In genomic region chr17:40158438-40158837, GRCh38 we compare ENCODE assay signal across 12 cellular contexts. TPM values are rescaled to one million over a fixed set of nuclear protein-coding genes. Genes with fewer than 3 reads are reported as not detected.
DNase-seq lines count a peak whose midpoint lies in the region; ATAC-seq and TF ChIP-seq lines count a peak whose summit lies in the region.
"Had no signal": no experiment of that assay in that cellular context is flagged by ENCODE, and none has a peak within 500 bp of the region (broad histone marks: within the 10 kb centered on the region; RNA-seq: fewer than 3 reads in every experiment).

No MANE protein-coding gene starts in this region.

- H3K9me3 ChIP-seq in CD4-positive, alpha-beta T cell (ENCODE audit: control insufficient read depth, low read length): no peaks in the 10 kb centered on the region
- H3K9me3 ChIP-seq in IMR-90 (ENCODE audit: control insufficient read depth, insufficient read depth, low read length): no peaks in the 10 kb centered on the region
- H3K9me3 ChIP-seq: SJSA1, thyroid gland had no signal

- H4K91ac ChIP-seq in IMR-90 (ENCODE audit: insufficient read depth, low read depth, low read length): no peak overlapping the region

- H3K4me3 ChIP-seq in IMR-90 (ENCODE audit: insufficient read depth, low read depth, low read length): no peak overlapping the region
- no peak overlapping the region for H3K4me3 ChIP-seq in foreskin fibroblast (ENCODE audit: low read depth in 1 of 2, low read length in 2 of 2)
- H3K4me3 ChIP-seq: SJSA1, thyroid gland had no signal

- no peaks in the 10 kb centered on the region for H3K27me3 ChIP-seq in CD4-positive, alpha-beta T cell (ENCODE audit: control insufficient read depth, insufficient read depth, low read length)
- no peaks in the 10 kb centered on the region for H3K27me3 ChIP-seq in IMR-90 (ENCODE audit: control insufficient read depth, insufficient read depth, low read length)
- H3K27me3 ChIP-seq: SJSA1, thyroid gland had no signal

- H3K9ac ChIP-seq in IMR-90 (ENCODE audit: low read depth, low read length): no peak overlapping the region

- H3K36me3 Mint-ChIP-seq in CD4-positive, alpha-beta T cell (ENCODE audit: low read depth): peaks cover 58% of the 10 kb centered on the region
- peaks cover 17% of the 10 kb centered on the region for H3K36me3 Mint-ChIP-seq in activated naive CD8-positive, alpha-beta T cell treated with anti-CD3 and anti-CD28 coated beads, Interleukin-2, amount 10 ng/mL, durations not matched to agents 7 days and 5 days
- peaks cover 0 to 64% (median 4%) of the 10 kb centered on the region in 3 donors for H3K36me3 Mint-ChIP-seq in naive thymus-derived CD8-positive, alpha-beta T cell

- intact Hi-C loops in CD4-positive, alpha-beta T cell (cut with DNase I, micrococcal nuclease): no loop called here
- intact Hi-C loops in IMR-90 (cut with micrococcal nuclease): no loop called here

- H3K9me1 ChIP-seq in IMR-90 (ENCODE audit: insufficient read depth, low read length): peaks cover 10% of the 10 kb centered on the region

- H3K4me1 Mint-ChIP-seq in CD4-positive, alpha-beta T cell (ENCODE audit: low read depth): peaks cover 27% of the 10 kb centered on the region
- H3K4me1 Mint-ChIP-seq in activated naive CD8-positive, alpha-beta T cell treated with anti-CD3 and anti-CD28 coated beads, Interleukin-2, amount 10 ng/mL, durations not matched to agents 7 days and 5 days: peaks cover 5% of the 10 kb centered on the region
- peaks cover 9 to 34% (median 26%) of the 10 kb centered on the region in 4 donors for H3K4me1 Mint-ChIP-seq in naive thymus-derived CD8-positive, alpha-beta T cell

- no peaks in the 10 kb centered on the region for H3K9me3 Mint-ChIP-seq in CD4-positive, alpha-beta T cell
- H3K9me3 Mint-ChIP-seq in activated naive CD8-positive, alpha-beta T cell treated with anti-CD3 and anti-CD28 coated beads, Interleukin-2, amount 10 ng/mL, durations not matched to agents 7 days and 5 days: no peaks in the 10 kb centered on the region
- H3K9me3 Mint-ChIP-seq in naive thymus-derived CD8-positive, alpha-beta T cell: no peaks in the 10 kb centered on the region

- H3K4ac ChIP-seq in IMR-90 (ENCODE audit: low read depth, low read length): no peak overlapping the region

- no peak overlapping the region for H2BK5ac ChIP-seq in IMR-90 (ENCODE audit: low read depth, low read length, poor library complexity, severe bottlenecking)

- H2AK5ac ChIP-seq in IMR-90 (ENCODE audit: low read depth, low read length): no peak overlapping the region

- no peak overlapping the region for H2AK9ac ChIP-seq in IMR-90 (replicated peaks; ENCODE audit: low read depth, low read length, poor library complexity)

- CTCF ChIA-PET in CD4-positive, alpha-beta T cell (lab: Charles Lee): interaction anchor here (1.6 to 2.2 kb wide), 2 partner anchors 10 to 46 kb away, joined by 4 to 5 read pairs; no protein-coding TSS in a partner anchor
- CTCF ChIA-PET in IMR-90 (lab: Yijun Ruan, JAX): interaction anchor here (1.1 kb wide), 1 partner anchor 10 kb away, joined by 4 read pairs; no protein-coding TSS in a partner anchor

- TF ChIP-seq RAD21 in IMR-90 (IDR thresholded peaks at IDR 0.05; ENCODE audit: low read length): no peak

- no peak for TF ChIP-seq POLR2A in IMR-90 (IDR thresholded peaks at IDR 0.05; ENCODE audit: low read depth, low read length)

- POLR2A ChIA-PET in CD4-positive, alpha-beta T cell (lab: Charles Lee): interaction anchor here (1.4 kb wide), 1 partner anchor 35 kb away, joined by 3 read pairs; no protein-coding TSS in a partner anchor
- POLR2A ChIA-PET in IMR-90 (lab: Charles Lee; ENCODE audit: unreplicated experiment): no interaction called here
- POLR2A ChIA-PET in activated naive CD8-positive, alpha-beta T cell treated with anti-CD3 and anti-CD28 coated beads, Interleukin-2, amount 10 ng/mL, durations not matched to agents 7 days and 5 days (lab: Charles Lee): interaction anchor here (0.6 to 0.8 kb wide), 2 partner anchors 17 to 41 kb away, joined by 3 read pairs; no protein-coding TSS in a partner anchor
- POLR2A ChIA-PET in naive thymus-derived CD8-positive, alpha-beta T cell (lab: Charles Lee): interaction anchor here (0.6 to 1.6 kb wide), 5 partner anchors 9 to 131 kb away, joined by 3 to 7 read pairs (median 3); partner anchors contain the start of genes CASC3 and MSL1

- H2BK15ac ChIP-seq in IMR-90 (ENCODE audit: low read depth, low read length): no peak overlapping the region

- DNase-seq in CD4-positive, alpha-beta T cell: no peak
- no peak for DNase-seq in IMR-90
- DNase-seq in activated naive CD8-positive, alpha-beta T cell treated with anti-CD3 and anti-CD28 coated beads, Interleukin-2, amount 10 ng/mL, durations not matched to agents 7 days and 5 days: no peak
- DNase-seq in naive thymus-derived CD8-positive, alpha-beta T cell: no peak
- no peak for DNase-seq in NCI-H82 (lab: John Stamatoyannopoulos, UW)
- DNase-seq in foreskin fibroblast: no peak
- DNase-seq in NCI-H748 treated with DMSO at 0.1 percent for 48 hours (lab: John Stamatoyannopoulos, UW): no peak
- DNase-seq: kidney glomerular epithelial cell, NCI-H2171, thyroid gland had no signal

- BruUV-seq in IMR-90 (replicated peaks; lab: Mats Ljungman, UMichigan): no TSS peak

- H4K5ac ChIP-seq in IMR-90 (ENCODE audit: low read depth, low read length): no peak overlapping the region

- no CpG with 5 or more reads among the region's 2 CpGs for WGBS in IMR-90 (ENCODE audit: extremely low coverage in 2 of 2, insufficient read length in 1 of 2), 2 experiments

- no peak overlapping the region for H3K14ac ChIP-seq in IMR-90 (replicated peaks; ENCODE audit: low read depth, low read length)

- peaks cover 45 to 71% of the 10 kb centered on the region in 2 experiments for H3K79me1 ChIP-seq in IMR-90 (ENCODE audit: low read depth in 1 of 2, low read length in 2 of 2)

- H3K27ac ChIP-seq in CD4-positive, alpha-beta T cell (ENCODE audit: low read depth, low read length): no peak overlapping the region
- H3K27ac ChIP-seq in IMR-90 (ENCODE audit: insufficient read depth, low read length): no peak overlapping the region
- H3K27ac ChIP-seq: SJSA1 had no signal

- H3K18ac ChIP-seq in IMR-90 (ENCODE audit: low read depth, low read length): no peak overlapping the region

- H3K4me1 ChIP-seq in IMR-90 (ENCODE audit: control insufficient read depth, insufficient read depth, low read length): no peaks in the 10 kb centered on the region; the same call in 1 of the 2 replicates
- H3K4me1 ChIP-seq: SJSA1 had no signal

- dilution Hi-C loops in IMR-90 (cut with HindIII; ENCODE audit: low sequenced_read_pairs, unreplicated experiment): no loop called here

- no peaks in the 10 kb centered on the region for H3K27me3 Mint-ChIP-seq in CD4-positive, alpha-beta T cell
- no peaks in the 10 kb centered on the region for H3K27me3 Mint-ChIP-seq in activated naive CD8-positive, alpha-beta T cell treated with anti-CD3 and anti-CD28 coated beads, Interleukin-2, amount 10 ng/mL, durations not matched to agents 7 days and 5 days
- H3K27me3 Mint-ChIP-seq in naive thymus-derived CD8-positive, alpha-beta T cell: no peaks in the 10 kb centered on the region

- H3K23ac ChIP-seq in IMR-90 (ENCODE audit: low read depth, low read length): peak overlapping the region; percentile 75

- H2BK120ac ChIP-seq in IMR-90 (ENCODE audit: low read depth, low read length): no peak overlapping the region

- H3K56ac ChIP-seq in IMR-90 (ENCODE audit: extremely low read depth, insufficient read depth, low read length): no peak overlapping the region

- peaks cover 19% of the 10 kb centered on the region for H4K20me1 ChIP-seq in IMR-90 (ENCODE audit: insufficient read depth, low read length)

- H4K8ac ChIP-seq in IMR-90 (ENCODE audit: low read depth in 2 of 2, low read length in 2 of 2): no peak overlapping the region

- peaks cover 36% of the 10 kb centered on the region for H3K36me3 ChIP-seq in IMR-90 (ENCODE audit: control insufficient read depth, insufficient read depth, low read length)

- H2BK20ac ChIP-seq in IMR-90 (ENCODE audit: low read depth, low read length): no peak overlapping the region

- in situ Hi-C loops in IMR-90 (cut with MboI; ENCODE audit: low sequenced_read_pairs): no loop called here

- H3K4me3 Mint-ChIP-seq in CD4-positive, alpha-beta T cell: no peak overlapping the region
- H3K4me3 Mint-ChIP-seq in activated naive CD8-positive, alpha-beta T cell treated with anti-CD3 and anti-CD28 coated beads, Interleukin-2, amount 10 ng/mL, durations not matched to agents 7 days and 5 days: no peak overlapping the region
- no peak overlapping the region for H3K4me3 Mint-ChIP-seq in naive thymus-derived CD8-positive, alpha-beta T cell

- peak overlapping the region; percentile 25 for H3K27ac Mint-ChIP-seq in CD4-positive, alpha-beta T cell
- H3K27ac Mint-ChIP-seq in activated naive CD8-positive, alpha-beta T cell treated with anti-CD3 and anti-CD28 coated beads, Interleukin-2, amount 10 ng/mL, durations not matched to agents 7 days and 5 days: peak overlapping the region; percentile 27
- peak overlapping the region in 8 of 10 donors; percentile 9 to 91 (median 75) for H3K27ac Mint-ChIP-seq in naive thymus-derived CD8-positive, alpha-beta T cell

- no peak overlapping the region for H3K4me2 ChIP-seq in IMR-90 (ENCODE audit: low read depth, low read length)

- no peak for TF ChIP-seq CTCF in CD4-positive, alpha-beta T cell (IDR thresholded peaks at IDR 0.05)
- TF ChIP-seq CTCF in IMR-90 (conservative IDR thresholded peaks at IDR 0.05; ENCODE audit: low read depth, low read length) (no peak), foreskin fibroblast (IDR thresholded peaks at IDR 0.05; ENCODE audit: low read depth, low read length) (no peak)

- ATAC-seq in CD4-positive, alpha-beta T cell (ENCODE audit: poor library complexity): no peak
- ATAC-seq in IMR-90 (ENCODE audit: low read depth) (no peak), HG02759 (IDR thresholded peaks at IDR 0.05; ENCODE audit: unreplicated experiment) (no peak)
- no peak for ATAC-seq in activated naive CD8-positive, alpha-beta T cell treated with anti-CD3 and anti-CD28 coated beads, Interleukin-2, amount 10 ng/mL, durations not matched to agents 7 days and 5 days (ENCODE audit: low read depth)
- no peak for ATAC-seq in naive thymus-derived CD8-positive, alpha-beta T cell

- no peak overlapping the region for H2AFZ ChIP-seq in IMR-90 (replicated peaks; ENCODE audit: low read length, poor library complexity)

RNA-seq across cellular contexts. Expression of gene CASC3, which starts 18.1 kb away (rescaled TPM):
- total RNA-seq in CD4-positive, alpha-beta T cell: 100 to 1,000 TPM; 195 to 207 TPM
- 24.4 and 25.1 TPM in 2 replicates for total RNA-seq in IMR-90 (2012; rRNA removed)
- polyA plus RNA-seq in IMR-90 (2012; rRNA removed): 36.2 and 38.9 TPM in 2 replicates
- polyA plus RNA-seq in IMR-90 (2012; cell fraction: cytosol; rRNA removed): 15.9 and 19.2 TPM in 2 replicates
- polyA plus RNA-seq in IMR-90 (2012; cell fraction: nucleus; rRNA removed; ENCODE audit: low replicate concordance): 83.7 and 153 TPM in 2 replicates
- total RNA-seq in activated naive CD8-positive, alpha-beta T cell treated with anti-CD3 and anti-CD28 coated beads, Interleukin-2, amount 10 ng/mL, durations not matched to agents 7 days and 5 days: 100 to 1,000 TPM; 100 to 101 TPM
- 100 to 1,000 TPM; 153 to 162 TPM for total RNA-seq in naive thymus-derived CD8-positive, alpha-beta T cell
- polyA plus RNA-seq in naive thymus-derived CD8-positive, alpha-beta T cell: 10 to 100 TPM; 33.5 to 46.9 (median 40.6) TPM

RNA-seq across cellular contexts. Expression of gene RAPGEFL1, which starts 18.8 kb away (rescaled TPM):
- total RNA-seq in CD4-positive, alpha-beta T cell: 1 to 10 TPM; 7.7 to 9.4 TPM
- total RNA-seq in IMR-90 (2012; rRNA removed): 0.28 and 0.54 TPM in 2 replicates
- polyA plus RNA-seq in IMR-90 (2012; rRNA removed): 5.6 and 6.3 TPM in 2 replicates
- 2.3 and 2.8 TPM in 2 replicates for polyA plus RNA-seq in IMR-90 (2012; cell fraction: cytosol; rRNA removed)
- polyA plus RNA-seq in IMR-90 (2012; cell fraction: nucleus; rRNA removed; ENCODE audit: low replicate concordance): 39.7 and 48.9 TPM in 2 replicates
- 1 to 10 TPM; 4.9 to 5.4 TPM for total RNA-seq in activated naive CD8-positive, alpha-beta T cell treated with anti-CD3 and anti-CD28 coated beads, Interleukin-2, amount 10 ng/mL, durations not matched to agents 7 days and 5 days
- 1 to 10 TPM; 5.9 to 6.4 TPM for total RNA-seq in naive thymus-derived CD8-positive, alpha-beta T cell
- polyA plus RNA-seq in naive thymus-derived CD8-positive, alpha-beta T cell: under 1 TPM in 2 of 3 donors, not detected in 1; 0.12 to 0.65 TPM

RNA-seq across cellular contexts. Expression of gene MSL1, which starts 36.7 kb away (rescaled TPM):
- 10 to 100 TPM; 77.0 to 79.2 TPM for total RNA-seq in CD4-positive, alpha-beta T cell
- 28.3 and 29.7 TPM in 2 replicates for total RNA-seq in IMR-90 (2012; rRNA removed)
- 38.4 and 48.4 TPM in 2 replicates for polyA plus RNA-seq in IMR-90 (2012; rRNA removed)
- polyA plus RNA-seq in IMR-90 (2012; cell fraction: cytosol; rRNA removed): 12.2 and 14.7 TPM in 2 replicates
- polyA plus RNA-seq in IMR-90 (2012; cell fraction: nucleus; rRNA removed; ENCODE audit: low replicate concordance): 45.5 and 129 TPM in 2 replicates
- total RNA-seq in activated naive CD8-positive, alpha-beta T cell treated with anti-CD3 and anti-CD28 coated beads, Interleukin-2, amount 10 ng/mL, durations not matched to agents 7 days and 5 days: 100 to 1,000 TPM; 107 to 110 TPM
- 100 to 1,000 TPM; 132 to 135 TPM for total RNA-seq in naive thymus-derived CD8-positive, alpha-beta T cell
- 10 to 100 TPM in 1 of 3 donors, 1 to 10 TPM in 2; 6.8 to 12.8 (median 9.2) TPM for polyA plus RNA-seq in naive thymus-derived CD8-positive, alpha-beta T cell

RNA-seq across cellular contexts. Expression of gene NR1D1, which starts 58.0 kb away (rescaled TPM):
- 10 to 100 TPM; 29.6 to 34.1 TPM for total RNA-seq in CD4-positive, alpha-beta T cell
- 0.28 and 0.36 TPM in 2 replicates for total RNA-seq in IMR-90 (2012; rRNA removed)
- 4.4 and 7.2 TPM in 2 replicates for polyA plus RNA-seq in IMR-90 (2012; rRNA removed)
- 4.1 and 8.6 TPM in 2 replicates for polyA plus RNA-seq in IMR-90 (2012; cell fraction: cytosol; rRNA removed)
- polyA plus RNA-seq in IMR-90 (2012; cell fraction: nucleus; rRNA removed; ENCODE audit: low replicate concordance): 11.1 and 25.2 TPM in 2 replicates
- 1 to 10 TPM; 5.0 to 5.8 TPM for total RNA-seq in activated naive CD8-positive, alpha-beta T cell treated with anti-CD3 and anti-CD28 coated beads, Interleukin-2, amount 10 ng/mL, durations not matched to agents 7 days and 5 days
- 10 to 100 TPM; 18.2 to 19.2 TPM for total RNA-seq in naive thymus-derived CD8-positive, alpha-beta T cell
- polyA plus RNA-seq in naive thymus-derived CD8-positive, alpha-beta T cell: 1 to 10 TPM; 3.9 to 9.9 (median 6.4) TPM

Comparison
In these comparisons a context has a peak if more than half of its experiments do, and no peak if none do; other contexts are left out.
1. H3K27ac Mint-ChIP-seq: peak in every context shown above with its lines; median percentile 75 in naive thymus-derived CD8-positive, alpha-beta T cell; 27 in activated naive CD8-positive, alpha-beta T cell treated with anti-CD3 and anti-CD28 coated beads, Interleukin-2, amount 10 ng/mL, durations not matched to agents 7 days and 5 days; 25 in CD4-positive, alpha-beta T cell.